8 cellular contexts compared by ENCODE assay signal in the genomic region with DNA sequence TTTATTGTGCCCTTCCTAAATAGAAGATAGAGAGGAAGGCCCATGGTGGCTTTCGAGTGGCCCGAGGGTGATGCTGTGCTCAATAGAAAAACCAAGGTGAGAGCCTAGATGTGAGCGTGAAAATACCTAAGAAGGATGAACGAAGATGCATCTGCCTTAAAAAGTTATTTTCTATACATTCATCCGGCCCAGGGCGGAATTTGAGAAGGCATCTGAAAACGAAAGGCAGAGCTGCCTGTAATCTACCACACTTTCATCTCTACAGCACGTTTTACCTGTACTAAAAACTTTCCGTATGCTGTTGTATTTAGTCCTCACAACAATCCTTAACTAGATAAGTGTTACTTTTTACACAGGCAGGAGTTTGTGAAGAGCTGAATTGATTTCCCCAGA. TPM values are rescaled to one million over a fixed set of nuclear protein-coding genes. Genes with fewer than 3 reads are reported as not detected.
A peak's percentile ranks its signal among the peaks of the same experiment; 100 is the strongest.
DNase-seq lines count a peak whose midpoint lies in the region; ATAC-seq and TF ChIP-seq lines count a peak whose summit lies in the region.

No MANE protein-coding gene starts in this region.

- no peaks in the 10 kb centered on the region for H3K9me3 ChIP-seq in DND-41 (ENCODE audit: insufficient read depth, low read length, severe bottlenecking)
- H3K9me3 ChIP-seq in neuronal stem cell (replicated peaks in 1 of 2; ENCODE audit: control insufficient read depth in 2 of 2, insufficient read depth in 1 of 2, low read depth in 1 of 2, low read length in 2 of 2), result no peaks in the 10 kb centered on the region

- H3K36me3 ChIP-seq in DND-41 (ENCODE audit: insufficient read depth, low read length), result peaks cover 40% of the 10 kb centered on the region
- H3K36me3 ChIP-seq in neuronal stem cell (replicated peaks in 1 of 2; ENCODE audit: control insufficient read depth in 2 of 2, insufficient read depth in 2 of 2, low read length in 2 of 2), result peaks cover 3 to 41% of the 10 kb centered on the region in 2 donors

- no peak overlapping the region for H2BK120ac ChIP-seq in neuronal stem cell (ENCODE audit: low read depth, low read length)

- H3K27ac Mint-ChIP-seq in central memory CD8-positive, alpha-beta T cell (ENCODE audit: low read depth), result peak overlapping the region; percentile 99

- WGBS in neuronal stem cell (ENCODE audit: extremely low coverage in 2 of 2, insufficient read length in 2 of 2, insufficient replicate concordance in 1 of 2), 2 donors, result no CpG with 5 or more reads among the region's 9 CpGs

- no peaks in the 10 kb centered on the region for H3K27me3 ChIP-seq in DND-41 (ENCODE audit: insufficient read depth, low read length, poor library complexity)
- H3K27me3 ChIP-seq in neuronal stem cell (ENCODE audit: control insufficient read depth in 3 of 3, insufficient read depth in 3 of 3, low read depth in 1 of 3, low read length in 3 of 3), result no peaks in the 10 kb centered on the region

- H4K91ac ChIP-seq in neuronal stem cell (ENCODE audit: low read depth, low read length, poor library complexity), result no peak overlapping the region

- peak overlapping the region; percentile 94 for H3K4me3 Mint-ChIP-seq in central memory CD8-positive, alpha-beta T cell

- H3K9me3 Mint-ChIP-seq in central memory CD8-positive, alpha-beta T cell, result no peaks in the 10 kb centered on the region

- H3K4me1 Mint-ChIP-seq in central memory CD8-positive, alpha-beta T cell, result peaks cover 27% of the 10 kb centered on the region

- H3K27ac ChIP-seq in DND-41 (ENCODE audit: low read length), result peak overlapping the region; percentile 98
- no peak overlapping the region for H3K27ac ChIP-seq in neuronal stem cell (replicated peaks; ENCODE audit: low read length)

- no peak overlapping the region for H3K18ac ChIP-seq in neuronal stem cell (ENCODE audit: low read length)

- H3K79me1 ChIP-seq in neuronal stem cell (ENCODE audit: low read depth, low read length), result peaks cover 6% of the 10 kb centered on the region

- H3K4me3 ChIP-seq in DND-41 (ENCODE audit: low read depth in 1 of 2, low read length in 2 of 2), result peak overlapping the region; percentile 81 to 97
- H3K4me3 ChIP-seq in neuronal stem cell (ENCODE audit: low read length in 2 of 2), result peak overlapping the region; percentile 90 to 97

- TF ChIP-seq CTCF in DND-41 (IDR thresholded peaks at IDR 0.05; ENCODE audit: borderline replicate concordance, extremely low read depth, low read length, poor library complexity, severe bottlenecking), result no peak

- no peak overlapping the region for H4K8ac ChIP-seq in neuronal stem cell (ENCODE audit: low read depth, low read length)

- H2BK15ac ChIP-seq in neuronal stem cell (ENCODE audit: low read length), result no peak overlapping the region

- no peak overlapping the region for H3K14ac ChIP-seq in neuronal stem cell (ENCODE audit: low read length)

- no peak overlapping the region for H3K23ac ChIP-seq in neuronal stem cell (ENCODE audit: low read depth, low read length, poor library complexity)

- intact Hi-C loops in cardiac septum (cut with DNase I), result no loop called here

- H3K79me2 ChIP-seq in DND-41 (ENCODE audit: insufficient read depth, low read length), result peaks cover 80% of the 10 kb centered on the region

- H3K4me1 ChIP-seq in DND-41 (ENCODE audit: insufficient read depth, low read length) (peaks cover 61% of the 10 kb centered on the region), neuronal stem cell (ENCODE audit: control insufficient read depth in 2 of 2, insufficient read depth in 1 of 2, low read depth in 1 of 2, low read length in 2 of 2) (peaks cover 3 to 8% of the 10 kb centered on the region in 2 donors)

- peak; percentile 23 for DNase-seq in DND-41
- DNase-seq in NCI-H69 (lab: John Stamatoyannopoulos, UW), result peak; percentile 68
- no peak for DNase-seq in central memory CD8-positive, alpha-beta T cell (ENCODE audit: low spot score in 2 of 2)
- DNase-seq in neuronal stem cell (ENCODE audit: low spot score), result no peak
- DNase-seq in GOT3 (lab: John Stamatoyannopoulos, UW), result no peak
- DNase-seq in NCI-H2227 (lab: John Stamatoyannopoulos, UW; ENCODE audit: unreplicated experiment), result no peak
- no peak for DNase-seq in cardiac septum (ENCODE audit: low spot score)

- no peak overlapping the region for H2BK12ac ChIP-seq in neuronal stem cell (ENCODE audit: low read length)

- peaks cover 22% of the 10 kb centered on the region for H3K36me3 Mint-ChIP-seq in central memory CD8-positive, alpha-beta T cell (ENCODE audit: insufficient read depth)

- H2AFZ ChIP-seq in DND-41 (ENCODE audit: low read depth, low read length) (peak overlapping the region; percentile 90), neuronal stem cell (ENCODE audit: low read length) (peak overlapping the region; percentile 98)

- H3K27me3 Mint-ChIP-seq in central memory CD8-positive, alpha-beta T cell, result no peaks in the 10 kb centered on the region

- no peak overlapping the region for H3K4ac ChIP-seq in neuronal stem cell (ENCODE audit: low read length)

- H4K20me1 ChIP-seq in DND-41 (ENCODE audit: insufficient read depth, low read length), result peaks cover 26% of the 10 kb centered on the region

- peak overlapping the region; percentile 80 for H3K4me2 ChIP-seq in DND-41 (ENCODE audit: insufficient read depth, low read length)
- peak overlapping the region; percentile 100 for H3K4me2 ChIP-seq in neuronal stem cell (ENCODE audit: insufficient read depth, low read length, poor library complexity, severe bottlenecking)

- ATAC-seq in DND-41 (ENCODE audit: insufficient read depth, low read depth), result no peak
- ATAC-seq in central memory CD8-positive, alpha-beta T cell (replicated peaks; ENCODE audit: extremely low read depth, poor library complexity, severe bottlenecking), result no peak
- ATAC-seq in HG02870 (IDR thresholded peaks at IDR 0.05; ENCODE audit: unreplicated experiment), result no peak

- no peak overlapping the region for H2BK5ac ChIP-seq in neuronal stem cell (ENCODE audit: low read length)

- no peak overlapping the region for H2AK5ac ChIP-seq in neuronal stem cell (ENCODE audit: low read depth, low read length)

- H3K9ac ChIP-seq in DND-41 (ENCODE audit: low read depth, low read length) (peak overlapping the region; percentile 100), neuronal stem cell (ENCODE audit: low read depth, low read length, poor library complexity) (no peak overlapping the region)

RNA-seq across cellular contexts. Expression of gene DUT, which starts 1.4 kb away (rescaled TPM):
- 99.8 TPM for polyA plus RNA-seq in neuronal stem cell (2013, experiment 1 of 2)
- 114 TPM for polyA plus RNA-seq in neuronal stem cell (2013, experiment 2 of 2)
- 66.9 TPM for total RNA-seq in cardiac septum

Comparison
In these comparisons a context has a peak if more than half of its experiments do, and no peak if none do; other contexts are left out.
1. DNase-seq: peak in DND-41 (single experiment) and NCI-H69 (single experiment); none in central memory CD8-positive, alpha-beta T cell (0 of 2), neuronal stem cell (single experiment), GOT3 (single experiment), NCI-H2227 (single experiment) and cardiac septum (single experiment).